9 cellular contexts compared by ENCODE assay signal in genomic region chr4:115090483-115091075, GRCh38. TPM values are rescaled to one million over a fixed set of nuclear protein-coding genes. Genes with fewer than 3 reads are reported as not detected.
DNase-seq lines count a peak whose midpoint lies in the region; ATAC-seq and TF ChIP-seq lines count a peak whose summit lies in the region.
"Had no signal": no experiment of that assay in that cellular context is flagged by ENCODE, and none has a peak within 500 bp of the region (broad histone marks: within the 10 kb centered on the region; RNA-seq: fewer than 3 reads in every experiment).

No MANE protein-coding gene starts in this region.

- H3K4me1 ChIP-seq in HCT116 (ENCODE audit: control insufficient read depth in 1 of 2, insufficient read depth in 2 of 2, low read length in 2 of 2) = no peaks in the 10 kb centered on the region

- H2AFZ ChIP-seq in HCT116 (ENCODE audit: low read depth, low read length, poor library complexity, severe bottlenecking) = peak overlapping the region; percentile 65

- H3K9me3 Mint-ChIP-seq in effector memory CD8-positive, alpha-beta T cell = no peaks in the 10 kb centered on the region

- peak; percentile 46 to 68 (median 51); a peak in 5 of 6 replicates for TF ChIP-seq CTCF in HCT116 (IDR thresholded peaks at IDR 0.05 in 2 of 3, conservative IDR thresholded peaks at IDR 0.05 in 1 of 3; ENCODE audit: borderline replicate concordance in 1 of 3, insufficient read depth in 1 of 3, low read depth in 2 of 3, low read length in 2 of 3)

- no peak overlapping the region for H3K27ac ChIP-seq in HCT116 (ENCODE audit: low read depth, low read length)

- no peaks in the 10 kb centered on the region for H3K36me3 ChIP-seq in HCT116 (ENCODE audit: control insufficient read depth in 1 of 2, insufficient read depth in 2 of 2, low read length in 2 of 2)

- no peaks in the 10 kb centered on the region for H3K79me2 ChIP-seq in HCT116 (ENCODE audit: insufficient read depth, low read length)

- no peaks in the 10 kb centered on the region for H3K36me3 Mint-ChIP-seq in effector memory CD8-positive, alpha-beta T cell (ENCODE audit: insufficient read depth)
- H3K36me3 Mint-ChIP-seq: CD4-positive, CD25-positive, alpha-beta regulatory T cell had no signal

- CTCF ChIA-PET in HCT116 (lab: Charles Lee) = no interaction called here

- intact Hi-C loops in HCT116 (cut with micrococcal nuclease) = loop anchor here (1.0 to 10.0 kb wide), 4 partner anchors 306 to 762 kb away; no protein-coding TSS in a partner anchor

- H3K4me1 Mint-ChIP-seq in effector memory CD8-positive, alpha-beta T cell (ENCODE audit: low read depth in 2 of 2) = no peaks in the 10 kb centered on the region
- H3K4me1 Mint-ChIP-seq: CD4-positive, CD25-positive, alpha-beta regulatory T cell had no signal

- H3K9ac ChIP-seq in HCT116 (ENCODE audit: low read length) = no peak overlapping the region

- TF ChIP-seq RAD21 in HCT116 (IDR thresholded peaks at IDR 0.05; ENCODE audit: low read depth) = peak; percentile 74

- no peaks in the 10 kb centered on the region for H3K27me3 Mint-ChIP-seq in effector memory CD8-positive, alpha-beta T cell
- H3K27me3 Mint-ChIP-seq: CD4-positive, CD25-positive, alpha-beta regulatory T cell had no signal

- no peak overlapping the region for H3K4me3 ChIP-seq in HCT116 (replicated peaks in 1 of 2; ENCODE audit: low read depth in 1 of 2, low read length in 2 of 2)

- TF ChIP-seq POLR2A in HCT116 (IDR thresholded peaks at IDR 0.05; ENCODE audit: borderline replicate concordance, extremely low read depth, insufficient read depth, insufficient read length) = no peak

- H3K27ac Mint-ChIP-seq in effector memory CD8-positive, alpha-beta T cell = no peak overlapping the region
- H3K27ac Mint-ChIP-seq: CD4-positive, CD25-positive, alpha-beta regulatory T cell had no signal

- no TSS peak for BruUV-seq in HCT116 (replicated peaks; lab: Mats Ljungman, UMichigan)

- no peak overlapping the region for H3K4me2 ChIP-seq in HCT116 (ENCODE audit: low read length)

- no peak overlapping the region for H3K4me3 Mint-ChIP-seq in effector memory CD8-positive, alpha-beta T cell
- H3K4me3 Mint-ChIP-seq: CD4-positive, CD25-positive, alpha-beta regulatory T cell had no signal

- POLR2A ChIA-PET in HCT116 (lab: Charles Lee) = no interaction called here

- RAD21 ChIA-PET in HCT116 (lab: Charles Lee; ENCODE audit: low non-redundant PET in 1 of 2, low total read pairs in 2 of 2, uncharacterized antibody in 2 of 2, unreplicated experiment in 2 of 2) = no interaction called here

- H3K9me2 ChIP-seq in HCT116 (ENCODE audit: insufficient read depth) = no peaks in the 10 kb centered on the region; the same call in 1 of the 2 replicates

- no peaks in the 10 kb centered on the region for H4K20me1 ChIP-seq in HCT116 (ENCODE audit: insufficient read depth)

- ATAC-seq in HCT116 = peak; percentile 50
- no peak for ATAC-seq in effector memory CD8-positive, alpha-beta T cell (replicated peaks)

- H3K9me3 ChIP-seq in HCT116 (ENCODE audit: control insufficient read depth in 1 of 2, insufficient read depth in 1 of 2, low read depth in 1 of 2, low read length in 2 of 2) = no peaks in the 10 kb centered on the region

- H3K27me3 ChIP-seq in HCT116 (ENCODE audit: insufficient read depth, low read length) = no peaks in the 10 kb centered on the region

- peak; percentile 64 for DNase-seq in NCI-H2196 (lab: John Stamatoyannopoulos, UW; ENCODE audit: unreplicated experiment)
- no peak for DNase-seq in NCI-H2196 treated with DMSO at 0.1 percent for 48 hours (lab: John Stamatoyannopoulos, UW; ENCODE audit: unreplicated experiment)
- peak; percentile 32 for DNase-seq in HCT116 (ENCODE audit: low read depth, low spot score)
- DNase-seq in NCI-H1417 (lab: John Stamatoyannopoulos, UW) = peak; percentile 29 to 75 (median 31)
- peak; percentile 1 for DNase-seq in amniotic stem cell (lab: John Stamatoyannopoulos, UW)
- DNase-seq in medulla oblongata (ENCODE audit: extremely low spot score) = peak; percentile 15
- DNase-seq in effector memory CD8-positive, alpha-beta T cell = no peak
- no peak for DNase-seq in foreskin melanocyte

TF ChIP-seq in HCT116, 20 proteins besides CTCF, POLR2A, EP300 and RAD21:
- TF ChIP-seq CEBPB (IDR thresholded peaks at IDR 0.05; ENCODE audit: low read depth) (no peak), ATF3 (IDR thresholded peaks at IDR 0.05) (no peak), ELF1 (IDR thresholded peaks at IDR 0.05; ENCODE audit: borderline replicate concordance, low read depth) (no peak), FOSL1 (IDR thresholded peaks at IDR 0.05; ENCODE audit: low read depth) (no peak), SP1 (IDR thresholded peaks at IDR 0.05; ENCODE audit: low read depth) (no peak), REST (IDR thresholded peaks at IDR 0.05; ENCODE audit: low read depth) (no peak), SIN3A (IDR thresholded peaks at IDR 0.05; ENCODE audit: low read depth) (no peak), POLR2AphosphoS5 (IDR thresholded peaks at IDR 0.05; ENCODE audit: low read depth, low read length) (no peak), ZFX (IDR thresholded peaks at IDR 0.05) (no peak), EZH2 (IDR thresholded peaks at IDR 0.05) (no peak), MAX (IDR thresholded peaks at IDR 0.05) (no peak), YY1 (IDR thresholded peaks at IDR 0.05; ENCODE audit: extremely low read depth, insufficient replicate concordance, low read depth, low read length) (no peak), EGR1 (IDR thresholded peaks at IDR 0.05; ENCODE audit: low read depth) (no peak), ZNF274 (IDR thresholded peaks at IDR 0.05; ENCODE audit: low read depth, low read length) (no peak), SRF (IDR thresholded peaks at IDR 0.05; ENCODE audit: low read depth) (no peak), ZBTB33 (IDR thresholded peaks at IDR 0.05; ENCODE audit: extremely low read depth, insufficient replicate concordance, low read length) (no peak), JUND (IDR thresholded peaks at IDR 0.05) (no peak), EZH2phosphoT487 (IDR thresholded peaks at IDR 0.05; ENCODE audit: borderline replicate concordance) (no peak), TCF7L2 (IDR thresholded peaks at IDR 0.05; ENCODE audit: borderline replicate concordance, extremely low read depth, insufficient read depth, insufficient read length) (no peak), CBX3 (IDR thresholded peaks at IDR 0.05; ENCODE audit: low read depth) (no peak)

RNA-seq across cellular contexts. Expression of gene NDST4, which starts 22.8 kb away (rescaled TPM):
- total RNA-seq in HCT116 (2021; ENCODE audit: unreplicated experiment) = not detected
- not detected in 2 replicates for polyA plus RNA-seq in HCT116 (2012)
- total RNA-seq: CD4-positive, CD25-positive, alpha-beta regulatory T cell had no signal
- polyA plus RNA-seq: CD4-positive, CD25-positive, alpha-beta regulatory T cell had no signal

Comparison
In these comparisons a context has a peak if more than half of its experiments do, and no peak if none do; other contexts are left out.
1. DNase-seq: peak in NCI-H2196 (single experiment), HCT116 (single experiment), NCI-H1417 (3 of 3), amniotic stem cell (single experiment) and medulla oblongata (single experiment); none in NCI-H2196 treated with DMSO at 0.1 percent for 48 hours (single experiment), effector memory CD8-positive, alpha-beta T cell (0 of 3) and foreskin melanocyte (single experiment).